In the genomic region with DNA sequence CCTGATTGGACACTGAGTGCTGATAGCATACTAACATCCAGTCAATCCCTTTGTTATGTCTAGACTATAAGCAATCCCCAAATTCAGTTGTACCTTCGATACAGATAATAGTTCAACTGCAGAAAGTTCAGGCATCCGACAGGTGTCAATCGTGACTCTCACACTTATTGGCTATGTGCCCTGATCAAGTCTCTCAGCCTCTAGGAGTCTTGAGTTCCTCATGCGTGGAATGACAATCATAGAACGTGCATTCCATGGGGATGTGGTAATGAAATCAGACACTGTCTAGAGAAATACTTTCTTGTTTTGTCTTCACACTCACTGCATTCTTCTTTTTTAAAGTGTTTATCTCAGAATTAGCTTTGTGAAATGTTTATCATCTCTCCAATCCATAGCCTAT, we compare ENCODE assay signal across 20 cellular contexts. TPM values are rescaled to one million over a fixed set of nuclear protein-coding genes. Genes with fewer than 3 reads are reported as not detected.
DNase-seq lines count a peak whose midpoint lies in the region; ATAC-seq, FAIRE-seq and TF ChIP-seq lines count a peak whose summit lies in the region.
"Had no signal": no experiment of that assay in that cellular context is flagged by ENCODE, and none has a peak within 500 bp of the region (broad histone marks: within the 10 kb centered on the region; RNA-seq: fewer than 3 reads in every experiment).

No MANE protein-coding gene starts in this region.

- H3K79me1 ChIP-seq in H9 (ENCODE audit: insufficient read depth, low read depth, low read length, poor library complexity, severe bottlenecking): no peaks in the 10 kb centered on the region

- H3K36me3 Mint-ChIP-seq in activated CD4-positive, alpha-beta T cell treated with anti-CD3 and anti-CD28 coated beads, Interleukin-2, amount 10 ng/mL, durations not matched to agents 24 days and 14 days (ENCODE audit: low read depth): no peaks in the 10 kb centered on the region
- no peaks in the 10 kb centered on the region for H3K36me3 Mint-ChIP-seq in activated CD4-positive, alpha-beta T cell treated with anti-CD3 and anti-CD28 coated beads for 36 hours (ENCODE audit: low read depth)
- peaks cover 0 to 1% (median 0%) of the 10 kb centered on the region in 3 experiments; a peak in 3 of 7 replicates for H3K36me3 Mint-ChIP-seq in H9 (ENCODE audit: insufficient read depth in 1 of 3, low read depth in 3 of 3)
- H3K36me3 Mint-ChIP-seq: IgD-negative memory B cell had no signal

- no peak overlapping the region for H3K27ac Mint-ChIP-seq in activated CD4-positive, alpha-beta T cell treated with anti-CD3 and anti-CD28 coated beads, Interleukin-2, amount 10 ng/mL, durations not matched to agents 24 days and 14 days
- no peak overlapping the region for H3K27ac Mint-ChIP-seq in activated CD4-positive, alpha-beta T cell treated with anti-CD3 and anti-CD28 coated beads for 36 hours
- H3K27ac Mint-ChIP-seq in H9: no peak overlapping the region
- H3K27ac Mint-ChIP-seq: IgD-negative memory B cell had no signal

- TF ChIP-seq CTCF in H9 (conservative IDR thresholded peaks at IDR 0.05): no peak

- no peaks in the 10 kb centered on the region for H3K9me3 Mint-ChIP-seq in activated CD4-positive, alpha-beta T cell treated with anti-CD3 and anti-CD28 coated beads, Interleukin-2, amount 10 ng/mL, durations not matched to agents 24 days and 14 days
- H3K9me3 Mint-ChIP-seq in activated CD4-positive, alpha-beta T cell treated with anti-CD3 and anti-CD28 coated beads for 36 hours (ENCODE audit: low read depth): no peaks in the 10 kb centered on the region
- no peaks in the 10 kb centered on the region for H3K9me3 Mint-ChIP-seq in H9
- H3K9me3 Mint-ChIP-seq: IgD-negative memory B cell had no signal

- H2BK5ac ChIP-seq in H9 (ENCODE audit: insufficient read length, low read length): no peak overlapping the region

- no peak overlapping the region for H3T11ph ChIP-seq in H9 (ENCODE audit: low read length)

- H3K18ac ChIP-seq in H9 (ENCODE audit: insufficient read length, low read depth, low read length): no peak overlapping the region

- intact Hi-C loops in activated CD4-positive, alpha-beta T cell treated with anti-CD3 and anti-CD28 coated beads, Interleukin-2, amount 10 ng/mL, durations not matched to agents 24 days and 14 days (cut with micrococcal nuclease): no loop called here
- intact Hi-C loops in activated CD4-positive, alpha-beta T cell treated with anti-CD3 and anti-CD28 coated beads for 36 hours (cut with DNase I, micrococcal nuclease): no loop called here

- no peak overlapping the region for H3K27ac ChIP-seq in H9 (ENCODE audit: insufficient read length, low read depth, low read length)
- H3K27ac ChIP-seq: 22Rv1, SJSA1 had no signal

- peak; percentile 32 for DNase-seq in activated CD4-positive, alpha-beta T cell treated with anti-CD3 and anti-CD28 coated beads, Interleukin-2, amount 10 ng/mL, durations not matched to agents 24 days and 14 days
- DNase-seq in activated CD4-positive, alpha-beta T cell treated with anti-CD3 and anti-CD28 coated beads for 36 hours: no peak
- DNase-seq in astrocyte of the hippocampus (ENCODE audit: low read depth, low spot score) (peak; percentile 20), kidney glomerular epithelial cell (lab: John Stamatoyannopoulos, UW) (peak; percentile 45), frontal cortex (ENCODE audit: low spot score in 2 of 2) (no peak), H9 (no peak)
- DNase-seq: C1 segment of cervical spinal cord; DMS79 treated with DMSO at 0.1 percent for 48 hours; NCI-H1436; NCI-H2081; NCI-H526; NK-92 treated with Interleukin-12 subunit alpha and Interleukin-12 subunit beta, amount 100 ng/mL, for 24 hours; OCI-M1 had no signal

- H4K91ac ChIP-seq in H9 (ENCODE audit: insufficient read length, low read depth, low read length): no peak overlapping the region

- H2AK5ac ChIP-seq in H9 (ENCODE audit: insufficient read length, low read length): no peak overlapping the region

- H4K5ac ChIP-seq in H9 (ENCODE audit: insufficient read length, low read depth, low read length): no peak overlapping the region

- H3K79me2 ChIP-seq in H9 (ENCODE audit: insufficient read depth, low read length): no peaks in the 10 kb centered on the region

- no peak overlapping the region for H3K4ac ChIP-seq in H9 (ENCODE audit: low read depth, low read length)

- no peak overlapping the region for H3K56ac ChIP-seq in H9 (ENCODE audit: insufficient read length, low read depth, low read length)

- H3K27me3 Mint-ChIP-seq in activated CD4-positive, alpha-beta T cell treated with anti-CD3 and anti-CD28 coated beads, Interleukin-2, amount 10 ng/mL, durations not matched to agents 24 days and 14 days: peaks cover 53% of the 10 kb centered on the region
- H3K27me3 Mint-ChIP-seq in activated CD4-positive, alpha-beta T cell treated with anti-CD3 and anti-CD28 coated beads for 36 hours: peaks cover 32% of the 10 kb centered on the region
- H3K27me3 Mint-ChIP-seq in H9 (ENCODE audit: low read depth): peaks cover 68% of the 10 kb centered on the region

- H3K4me1 Mint-ChIP-seq in activated CD4-positive, alpha-beta T cell treated with anti-CD3 and anti-CD28 coated beads, Interleukin-2, amount 10 ng/mL, durations not matched to agents 24 days and 14 days: no peaks in the 10 kb centered on the region
- H3K4me1 Mint-ChIP-seq in activated CD4-positive, alpha-beta T cell treated with anti-CD3 and anti-CD28 coated beads for 36 hours: no peaks in the 10 kb centered on the region
- H3K4me1 Mint-ChIP-seq in H9: peaks cover 15 to 24% of the 10 kb centered on the region in 2 experiments

- H4K8ac ChIP-seq in H9 (replicated peaks; ENCODE audit: insufficient read length, low read depth, low read length): no peak overlapping the region

- H2BK15ac ChIP-seq in H9 (ENCODE audit: low read depth, low read length): no peak overlapping the region

- no peak overlapping the region for H2BK120ac ChIP-seq in H9 (ENCODE audit: low read depth, low read length, poor library complexity, severe bottlenecking)

- no peak for ATAC-seq in activated CD4-positive, alpha-beta T cell treated with anti-CD3 and anti-CD28 coated beads for 36 hours
- ATAC-seq in HG03565 (IDR thresholded peaks at IDR 0.05; ENCODE audit: unreplicated experiment) (no peak), HG03378 (IDR thresholded peaks at IDR 0.05; ENCODE audit: unreplicated experiment) (no peak)

- no peak overlapping the region for H2BK12ac ChIP-seq in H9 (ENCODE audit: insufficient read length, low read depth, low read length)

- peaks cover 3% of the 10 kb centered on the region; the same call in 1 of the 2 replicates for H3K4me1 ChIP-seq in H9 (ENCODE audit: insufficient read depth, low read length)

- no peak overlapping the region for H3K4me3 Mint-ChIP-seq in activated CD4-positive, alpha-beta T cell treated with anti-CD3 and anti-CD28 coated beads, Interleukin-2, amount 10 ng/mL, durations not matched to agents 24 days and 14 days
- no peak overlapping the region for H3K4me3 Mint-ChIP-seq in activated CD4-positive, alpha-beta T cell treated with anti-CD3 and anti-CD28 coated beads for 36 hours
- no peak overlapping the region for H3K4me3 Mint-ChIP-seq in H9
- H3K4me3 Mint-ChIP-seq: IgD-negative memory B cell had no signal

- H3K9me3 ChIP-seq in H9 (ENCODE audit: control insufficient read depth, low read depth, low read length): no peaks in the 10 kb centered on the region
- H3K9me3 ChIP-seq: SJSA1 had no signal

- H3K14ac ChIP-seq in H9 (ENCODE audit: insufficient read depth, low read length): no peak overlapping the region

- WGBS in H9 (ENCODE audit: extremely low coverage, insufficient read length, low lambda C conversion rate): no CpG with 5 or more reads among the region's 5 CpGs

- CTCF ChIA-PET in activated CD4-positive, alpha-beta T cell treated with anti-CD3 and anti-CD28 coated beads for 36 hours (lab: Charles Lee): no interaction called here

- H2BK20ac ChIP-seq in H9 (ENCODE audit: low read depth, low read length, poor library complexity, severe bottlenecking): no peak overlapping the region

- H3K9ac ChIP-seq in H9 (ENCODE audit: extremely low read depth, insufficient read length, low read length): no peak overlapping the region

- H2AFZ ChIP-seq in H9 (ENCODE audit: low read length): no peak overlapping the region

- POLR2A ChIA-PET in activated CD4-positive, alpha-beta T cell treated with anti-CD3 and anti-CD28 coated beads for 36 hours (lab: Charles Lee): no interaction called here

- H3K27me3 ChIP-seq in H9 (ENCODE audit: insufficient read depth, low read length): peaks cover 9% of the 10 kb centered on the region; the same call in 1 of the 2 replicates

- no peak overlapping the region for H3K23ac ChIP-seq in H9 (ENCODE audit: insufficient read length, low read depth, low read length)

- H4K20me1 ChIP-seq in H9 (ENCODE audit: control insufficient read depth, insufficient read depth, insufficient read length): no peaks in the 10 kb centered on the region

- no peak for FAIRE-seq in frontal cortex (lab: Jason Lieb, UNC)
- FAIRE-seq: H1 had no signal

- peaks cover 8% of the 10 kb centered on the region for H3K23me2 ChIP-seq in H9 (ENCODE audit: insufficient read length, low read depth, low read length, poor library complexity, severe bottlenecking)

- H3K4me2 ChIP-seq in H9 (ENCODE audit: insufficient read depth, insufficient read length, low read length): no peak overlapping the region

RNA-seq across cellular contexts. Expression of gene ANKRD34B, which starts 4.8 kb away (rescaled TPM):
- total RNA-seq in activated CD4-positive, alpha-beta T cell treated with anti-CD3 and anti-CD28 coated beads, Interleukin-2, amount 10 ng/mL, durations not matched to agents 24 days and 14 days: not detected in 2 replicates
- under 1 TPM in 1 of 2 experiments, not detected in 1; 0.07 TPM for total RNA-seq in activated CD4-positive, alpha-beta T cell treated with anti-CD3 and anti-CD28 coated beads for 36 hours
- total RNA-seq in frontal cortex: 0.41 TPM
- 0.70 and 0.72 TPM in 2 replicates for total RNA-seq in H9 (2021)
- total RNA-seq: HT1080, SJSA1 had no signal

Comparison
In these comparisons a context has a peak if more than half of its experiments do, and no peak if none do; other contexts are left out.
1. DNase-seq: peak in activated CD4-positive, alpha-beta T cell treated with anti-CD3 and anti-CD28 coated beads, Interleukin-2, amount 10 ng/mL, durations not matched to agents 24 days and 14 days (single experiment), astrocyte of the hippocampus (single experiment) and kidney glomerular epithelial cell (single experiment); none in activated CD4-positive, alpha-beta T cell treated with anti-CD3 and anti-CD28 coated beads for 36 hours (single experiment), frontal cortex (0 of 2) and H9 (single experiment).